Comparison of ENCODE assay signal across 8 cellular contexts in the genomic region with DNA sequence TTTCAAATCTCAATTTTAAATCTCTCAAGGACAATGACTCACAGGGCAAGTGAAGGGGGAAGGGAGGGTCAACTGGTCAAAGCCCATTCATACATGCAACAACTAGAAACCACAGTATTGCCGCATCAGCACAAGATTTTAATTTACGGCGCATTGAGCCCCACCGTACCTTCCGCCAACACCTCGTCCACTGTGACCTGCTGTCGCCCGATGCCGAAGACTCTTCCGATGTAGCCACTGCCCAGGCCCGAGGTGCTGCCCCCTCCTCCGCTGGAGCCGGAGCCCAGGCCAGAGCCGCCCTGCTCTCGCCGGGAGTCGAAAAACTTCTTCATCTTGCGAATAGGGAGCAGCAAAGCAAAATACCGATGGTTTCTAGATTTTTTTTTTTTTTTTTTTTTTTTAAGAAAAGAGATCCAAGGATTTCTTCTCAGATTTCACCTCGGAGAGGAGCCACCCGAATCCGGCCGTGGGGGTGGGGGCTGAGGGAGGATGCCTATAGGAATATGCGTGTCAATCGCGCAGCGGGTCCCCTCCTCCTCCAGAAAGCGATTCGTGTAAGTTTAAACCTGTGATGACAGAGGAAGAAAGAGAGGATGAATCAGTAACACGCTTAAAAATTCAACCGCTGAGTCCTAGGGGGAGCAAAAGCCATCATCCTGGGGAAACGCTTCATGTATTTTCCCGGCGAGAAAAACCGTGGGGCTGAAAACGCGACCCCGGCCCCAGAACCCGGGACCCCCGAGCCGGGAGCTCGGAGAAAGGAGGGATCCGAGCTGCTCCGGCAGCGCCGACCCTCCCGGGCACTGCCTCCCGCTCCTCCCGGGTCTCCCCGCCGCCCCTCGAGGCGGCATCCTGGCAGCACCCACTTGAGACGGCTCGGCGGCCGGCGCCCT. TPM values are rescaled to one million over a fixed set of nuclear protein-coding genes. Genes with fewer than 3 reads are reported as not detected.
DNase-seq lines count a peak whose midpoint lies in the region; ATAC-seq and TF ChIP-seq lines count a peak whose summit lies in the region.

No MANE protein-coding gene starts in this region.

- H3K27ac Mint-ChIP-seq in activated CD4-positive, alpha-beta T cell treated with anti-CD3 and anti-CD28 coated beads, Interleukin-2, amount 10 ng/mL, durations not matched to agents 7 days and 5 days, result peak overlapping the region; percentile 93

- H3K27me3 ChIP-seq in duodenal mucosa (ENCODE audit: control insufficient read depth in 1 of 2, insufficient read depth in 2 of 2, low read length in 2 of 2), result no peaks in the 10 kb centered on the region
- H3K27me3 ChIP-seq in lung (ENCODE audit: control insufficient read depth, insufficient read depth), result no peaks in the 10 kb centered on the region

- peak overlapping the region; percentile 85 to 89 for H3K9ac ChIP-seq in duodenal mucosa (ENCODE audit: low read depth in 1 of 2, low read length in 2 of 2)

- peak overlapping the region; percentile 84 to 98 for H3K4me3 ChIP-seq in duodenal mucosa (ENCODE audit: low read depth in 1 of 2, low read length in 2 of 2)
- H3K4me3 ChIP-seq in lung, result peak overlapping the region; percentile 91

- peak; percentile 1 for ATAC-seq in GM19397 (IDR thresholded peaks at IDR 0.05; ENCODE audit: unreplicated experiment)
- no peak for ATAC-seq in lung (ENCODE audit: insufficient read depth, low FRiP score)
- no peak for ATAC-seq in HG03342 (IDR thresholded peaks at IDR 0.05; ENCODE audit: unreplicated experiment)

- H3K27me3 Mint-ChIP-seq in activated CD4-positive, alpha-beta T cell treated with anti-CD3 and anti-CD28 coated beads, Interleukin-2, amount 10 ng/mL, durations not matched to agents 7 days and 5 days, result no peaks in the 10 kb centered on the region

- H3K36me3 ChIP-seq in duodenal mucosa (ENCODE audit: control insufficient read depth in 1 of 2, insufficient read depth in 2 of 2, low read length in 2 of 2), result no peaks in the 10 kb centered on the region
- H3K36me3 ChIP-seq in lung (ENCODE audit: control insufficient read depth in 2 of 2, insufficient read depth in 2 of 2, low read length in 2 of 2), result peaks cover 0 to 2% of the 10 kb centered on the region in 2 donors

- H3K36me3 Mint-ChIP-seq in activated CD4-positive, alpha-beta T cell treated with anti-CD3 and anti-CD28 coated beads, Interleukin-2, amount 10 ng/mL, durations not matched to agents 7 days and 5 days (ENCODE audit: low read depth), result peaks cover 50% of the 10 kb centered on the region

- WGBS in lung, 2 donors, result 0% methylated on average over 50 to 58 of the region's 58 CpGs

- CTCF ChIA-PET in activated CD4-positive, alpha-beta T cell treated with anti-CD3 and anti-CD28 coated beads, Interleukin-2, amount 10 ng/mL, durations not matched to agents 7 days and 5 days (lab: Charles Lee), result interaction anchor here (0.7 to 1.8 kb wide), 4 partner anchors 14 to 54 kb away, joined by 3 to 6 read pairs (median 4); no protein-coding TSS in a partner anchor

- peaks cover 4% of the 10 kb centered on the region for H3K9me3 Mint-ChIP-seq in activated CD4-positive, alpha-beta T cell treated with anti-CD3 and anti-CD28 coated beads, Interleukin-2, amount 10 ng/mL, durations not matched to agents 7 days and 5 days

- peak overlapping the region; percentile 84 for H3K4me3 Mint-ChIP-seq in activated CD4-positive, alpha-beta T cell treated with anti-CD3 and anti-CD28 coated beads, Interleukin-2, amount 10 ng/mL, durations not matched to agents 7 days and 5 days

- in situ Hi-C loops in ACHN (cut with HindIII; ENCODE audit: low pct_ligation_motif_present, low pct_unique_long_range_greater_than_20kb, low sequenced_read_pairs), result no loop called here

- H3K4me1 ChIP-seq in duodenal mucosa (ENCODE audit: control insufficient read depth in 1 of 2, insufficient read depth in 2 of 2, low read length in 2 of 2) (peaks cover 42 to 50% of the 10 kb centered on the region in 2 donors), lung (ENCODE audit: control insufficient read depth in 2 of 2, insufficient read depth in 2 of 2, low read length in 2 of 2) (peaks cover 11 to 20% of the 10 kb centered on the region in 2 donors)

- DNase-seq in ACHN (peak; percentile 82), NCI-H226 (peak; percentile 52), lung (ENCODE audit: low spot score) (peak; percentile 58)
- peak; percentile 64 for DNase-seq in activated CD4-positive, alpha-beta T cell treated with anti-CD3 and anti-CD28 coated beads, Interleukin-2, amount 10 ng/mL, durations not matched to agents 7 days and 5 days
- peak in 2 of 3 donors; percentile 11 to 35 for DNase-seq in stimulated activated CD4-positive, alpha-beta T cell treated with anti-CD3 and anti-CD28 coated beads, TNF-alpha, amount 100 ng/mL, for 1 hour (ENCODE audit: low read depth in 3 of 3, low spot score in 1 of 3)

- peak overlapping the region; percentile 70 for H3K27ac ChIP-seq in duodenal mucosa (ENCODE audit: low read depth, low read length)
- H3K27ac ChIP-seq in lung (ENCODE audit: low read depth in 1 of 2, low read length in 1 of 2), result peak overlapping the region; percentile 100

- POLR2A ChIA-PET in activated CD4-positive, alpha-beta T cell treated with anti-CD3 and anti-CD28 coated beads, Interleukin-2, amount 10 ng/mL, durations not matched to agents 7 days and 5 days (lab: Charles Lee), result interaction anchor here (0.7 kb wide), 1 partner anchor 55 kb away, joined by 3 read pairs; no protein-coding TSS in a partner anchor

- H3K9me3 ChIP-seq in duodenal mucosa (ENCODE audit: control insufficient read depth in 1 of 2, low read length in 2 of 2) (no peaks in the 10 kb centered on the region), lung (ENCODE audit: control insufficient read depth in 2 of 2, insufficient read depth in 1 of 2, low read length in 1 of 2) (no peaks in the 10 kb centered on the region)

- H3K4me1 Mint-ChIP-seq in activated CD4-positive, alpha-beta T cell treated with anti-CD3 and anti-CD28 coated beads, Interleukin-2, amount 10 ng/mL, durations not matched to agents 7 days and 5 days, result peaks cover 61% of the 10 kb centered on the region

- no peak for TF ChIP-seq CTCF in lung (IDR thresholded peaks at IDR 0.05; ENCODE audit: control extremely low read depth, extremely low read depth)

RNA-seq across cellular contexts. Expression of a gene that starts 0.6 kb away (rescaled TPM):
- total RNA-seq in activated CD4-positive, alpha-beta T cell treated with anti-CD3 and anti-CD28 coated beads, Interleukin-2, amount 10 ng/mL, durations not matched to agents 7 days and 5 days, result 100 to 1,000 TPM; 119 to 121 TPM
- 10 to 100 TPM; 44.6 to 56.2 TPM for total RNA-seq in lung
- 10 to 100 TPM in 1 of 2 donors, 1 to 10 TPM in 1; 10.0 to 10.1 TPM for polyA plus RNA-seq in lung

Comparison
In these comparisons a context has a peak if more than half of its experiments do, and no peak if none do; other contexts are left out.
1. DNase-seq: peak in every context shown above with its lines; median percentile 82 in ACHN; 64 in activated CD4-positive, alpha-beta T cell treated with anti-CD3 and anti-CD28 coated beads, Interleukin-2, amount 10 ng/mL, durations not matched to agents 7 days and 5 days; 58 in lung; 52 in NCI-H226; 23 in stimulated activated CD4-positive, alpha-beta T cell treated with anti-CD3 and anti-CD28 coated beads, TNF-alpha, amount 100 ng/mL, for 1 hour.